19 cellular contexts compared by ENCODE assay signal in the genomic region with DNA sequence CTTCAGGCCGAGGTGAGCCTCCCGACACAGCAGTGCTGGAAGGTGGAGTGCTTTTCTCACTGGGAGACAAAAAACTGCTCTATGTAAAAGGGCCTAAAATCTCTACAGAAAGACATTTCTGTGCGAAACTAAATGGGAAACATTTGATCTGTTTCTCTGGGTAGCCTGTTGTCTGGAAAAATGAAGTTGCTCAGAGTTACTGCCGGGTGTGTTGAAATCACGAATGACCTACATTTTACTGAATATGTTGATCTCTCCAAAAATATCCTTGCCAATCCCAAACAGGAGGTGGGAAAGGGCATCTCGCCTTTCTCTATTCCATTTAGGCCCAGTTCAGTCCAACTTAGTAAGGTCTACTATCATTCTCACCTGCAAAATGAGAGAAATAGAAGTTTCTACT.
"Had no signal": no experiment of that assay in that cellular context is flagged by ENCODE, and none has a peak within 500 bp of the region (broad histone marks: within the 10 kb centered on the region; RNA-seq: fewer than 3 reads in every experiment).

No MANE protein-coding gene starts in this region.

- ATAC-seq: activated CD8-positive, alpha-beta memory T cell treated with anti-CD3 and anti-CD28 coated beads, Interleukin-2, amount 10 ng/mL, durations not matched to agents 7 days and 5 days; T-helper 17 cell had no signal

- H3K27ac Mint-ChIP-seq: activated CD4-positive, alpha-beta memory T cell treated with anti-CD3 and anti-CD28 coated beads, Interleukin-2, amount 10 ng/mL, durations not matched to agents 7 days and 5 days; activated CD8-positive, alpha-beta memory T cell treated with anti-CD3 and anti-CD28 coated beads, Interleukin-2, amount 10 ng/mL, durations not matched to agents 7 days and 5 days; brain; nephron progenitor cell had no signal

- H3K27me3 Mint-ChIP-seq: activated CD4-positive, alpha-beta memory T cell treated with anti-CD3 and anti-CD28 coated beads, Interleukin-2, amount 10 ng/mL, durations not matched to agents 7 days and 5 days; activated CD8-positive, alpha-beta memory T cell treated with anti-CD3 and anti-CD28 coated beads, Interleukin-2, amount 10 ng/mL, durations not matched to agents 7 days and 5 days; activated naive CD8-positive, alpha-beta T cell; brain; T-helper 17 cell had no signal

- H3K9me3 Mint-ChIP-seq: activated CD4-positive, alpha-beta memory T cell treated with anti-CD3 and anti-CD28 coated beads, Interleukin-2, amount 10 ng/mL, durations not matched to agents 7 days and 5 days; brain; nephron progenitor cell had no signal

- H3K4me3 Mint-ChIP-seq: activated CD4-positive, alpha-beta memory T cell treated with anti-CD3 and anti-CD28 coated beads, Interleukin-2, amount 10 ng/mL, durations not matched to agents 7 days and 5 days; activated CD8-positive, alpha-beta memory T cell treated with anti-CD3 and anti-CD28 coated beads, Interleukin-2, amount 10 ng/mL, durations not matched to agents 7 days and 5 days; activated naive CD8-positive, alpha-beta T cell; brain; nephron progenitor cell; T-helper 17 cell had no signal

- H3K4me1 Mint-ChIP-seq: activated CD4-positive, alpha-beta memory T cell treated with anti-CD3 and anti-CD28 coated beads, Interleukin-2, amount 10 ng/mL, durations not matched to agents 7 days and 5 days; activated CD8-positive, alpha-beta memory T cell treated with anti-CD3 and anti-CD28 coated beads, Interleukin-2, amount 10 ng/mL, durations not matched to agents 7 days and 5 days; T-helper 17 cell had no signal

- DNase-seq: activated CD4-positive, alpha-beta memory T cell treated with anti-CD3 and anti-CD28 coated beads, Interleukin-2, amount 10 ng/mL, durations not matched to agents 7 days and 5 days; activated CD8-positive, alpha-beta memory T cell treated with anti-CD3 and anti-CD28 coated beads, Interleukin-2, amount 10 ng/mL, durations not matched to agents 7 days and 5 days; activated effector memory CD4-positive, alpha-beta T cell treated with Interleukin-2 at 50 U/mL for 16 hours; amygdala; central memory CD4-positive, alpha-beta T cell; cortex of kidney; effector CD4-positive, alpha-beta T cell; left cardiac atrium; midbrain; nephron progenitor cell; nucleus accumbens; stimulated activated CD8-positive, alpha-beta memory T cell treated with anti-CD3 and anti-CD28 coated beads, Interleukin-4, amount 100 ng/mL, for 48 hours; stimulated activated naive CD4-positive, alpha-beta T cell treated with Interleukin-2 at 50 U/mL for 16 hours; T-helper 17 cell; tibial artery; WERI-Rb-1 had no signal

- H3K9me3 ChIP-seq: tibial artery had no signal

- H3K27ac ChIP-seq: tibial artery, WERI-Rb-1 had no signal

- H3K4me1 ChIP-seq: tibial artery had no signal

- H3K4me3 ChIP-seq: lung, tibial artery had no signal

- H3K36me3 ChIP-seq: tibial artery had no signal
